17 cellular contexts compared by ENCODE assay signal in genomic region chr6:21807299-21807698, GRCh38.
A peak's percentile ranks its signal among the peaks of the same experiment; 100 is the strongest.
DNase-seq lines count a peak whose midpoint lies in the region; ATAC-seq and TF ChIP-seq lines count a peak whose summit lies in the region.
"Had no signal": no experiment of that assay in that cellular context is flagged by ENCODE, and none has a peak within 500 bp of the region (broad histone marks: within the 10 kb centered on the region; RNA-seq: fewer than 3 reads in every experiment).

No MANE protein-coding gene starts in this region.

- H3K4me2 ChIP-seq in GM23248 (ENCODE audit: unreplicated experiment) (no peak overlapping the region), IMR-90 (ENCODE audit: low read depth, low read length) (no peak overlapping the region)
- H3K4me2 ChIP-seq: BLaER1, KMS-11 had no signal

- H3K18ac ChIP-seq in IMR-90 (ENCODE audit: low read depth, low read length), result no peak overlapping the region

- no peaks in the 10 kb centered on the region for H3K79me1 ChIP-seq in IMR-90 (ENCODE audit: low read depth in 1 of 2, low read length in 2 of 2)

- POLR2A ChIA-PET in IMR-90 (lab: Charles Lee; ENCODE audit: unreplicated experiment), result interaction anchor here (0.6 kb wide), 1 partner anchor 507 kb away, joined by 5 read pairs; no protein-coding TSS in a partner anchor
- POLR2A ChIA-PET in activated CD4-positive, alpha-beta memory T cell treated with anti-CD3 and anti-CD28 coated beads, Interleukin-2, amount 10 ng/mL, durations not matched to agents 7 days and 5 days (lab: Charles Lee), result no interaction called here

- no peak for TF ChIP-seq POLR2A in IMR-90 (IDR thresholded peaks at IDR 0.05; ENCODE audit: low read depth, low read length)

- H3K4me3 ChIP-seq in GM23248, result no peak overlapping the region
- no peak overlapping the region for H3K4me3 ChIP-seq in IMR-90 (ENCODE audit: insufficient read depth, low read depth, low read length)
- no peak overlapping the region for H3K4me3 ChIP-seq in endodermal cell (ENCODE audit: low read length)
- H3K4me3 ChIP-seq in subcutaneous abdominal adipose tissue (ENCODE audit: low read depth in 1 of 5, low read length in 5 of 5), result no peak overlapping the region
- H3K4me3 ChIP-seq: BLaER1 had no signal

- H2BK5ac ChIP-seq in IMR-90 (ENCODE audit: low read depth, low read length, poor library complexity, severe bottlenecking), result no peak overlapping the region

- no peak overlapping the region for H2AK9ac ChIP-seq in IMR-90 (replicated peaks; ENCODE audit: low read depth, low read length, poor library complexity)

- H4K20me1 ChIP-seq in GM23248 (ENCODE audit: insufficient read depth) (no peaks in the 10 kb centered on the region), IMR-90 (ENCODE audit: insufficient read depth, low read length) (no peaks in the 10 kb centered on the region)
- H4K20me1 ChIP-seq: BLaER1 had no signal

- peaks cover 12% of the 10 kb centered on the region for H3F3A ChIP-seq in GM23248 (ENCODE audit: insufficient read depth)

- H3K27me3 ChIP-seq in GM23248 (replicated peaks; ENCODE audit: insufficient read depth) (no peaks in the 10 kb centered on the region), IMR-90 (ENCODE audit: control insufficient read depth, insufficient read depth, low read length) (no peaks in the 10 kb centered on the region), endodermal cell (ENCODE audit: control insufficient read depth, insufficient read depth, low read length, poor library complexity, severe bottlenecking) (no peaks in the 10 kb centered on the region), subcutaneous abdominal adipose tissue (ENCODE audit: control insufficient read depth in 5 of 5, insufficient read depth in 4 of 5, low read length in 5 of 5) (no peaks in the 10 kb centered on the region)
- H3K27me3 ChIP-seq: BLaER1 had no signal

- no peaks in the 10 kb centered on the region for H3K79me2 ChIP-seq in GM23248 (ENCODE audit: insufficient read depth)

- H3K4me1 ChIP-seq in GM23248 (ENCODE audit: insufficient read depth) (peaks cover 16% of the 10 kb centered on the region), IMR-90 (ENCODE audit: control insufficient read depth, insufficient read depth, low read length) (peaks cover 18% of the 10 kb centered on the region), endodermal cell (ENCODE audit: control insufficient read depth, insufficient read depth, low read length) (peaks cover 4% of the 10 kb centered on the region), subcutaneous abdominal adipose tissue (ENCODE audit: control insufficient read depth in 5 of 5, insufficient read depth in 5 of 5, low read length in 5 of 5) (peaks cover 4 to 30% (median 27%) of the 10 kb centered on the region in 5 donors)

- H3K23ac ChIP-seq in IMR-90 (ENCODE audit: low read depth, low read length), result no peak overlapping the region

- intact Hi-C loops in IMR-90 (cut with micrococcal nuclease), result loop anchor here (5.0 kb wide), 1 partner anchor 210 kb away; no protein-coding TSS in a partner anchor

- peaks cover 6% of the 10 kb centered on the region for H3K9me1 ChIP-seq in IMR-90 (ENCODE audit: insufficient read depth, low read length)

- H3K27ac Mint-ChIP-seq in endodermal cell, result peak overlapping the region; percentile 63
- no peak overlapping the region for H3K27ac Mint-ChIP-seq in activated CD4-positive, alpha-beta memory T cell treated with anti-CD3 and anti-CD28 coated beads, Interleukin-2, amount 10 ng/mL, durations not matched to agents 7 days and 5 days

- H3K9me3 Mint-ChIP-seq in endodermal cell, result no peaks in the 10 kb centered on the region
- H3K9me3 Mint-ChIP-seq in activated CD4-positive, alpha-beta memory T cell treated with anti-CD3 and anti-CD28 coated beads, Interleukin-2, amount 10 ng/mL, durations not matched to agents 7 days and 5 days, result no peaks in the 10 kb centered on the region

- H2AK5ac ChIP-seq in IMR-90 (ENCODE audit: low read depth, low read length), result 0 out of 2 replicates have a peak overlapping the region, but pooled peaks have one; percentile 2

- H2BK20ac ChIP-seq in IMR-90 (ENCODE audit: low read depth, low read length), result no peak overlapping the region; the same call in 1 of the 2 replicates

- H3K14ac ChIP-seq in IMR-90 (replicated peaks; ENCODE audit: low read depth, low read length), result no peak overlapping the region; the same call in 1 of the 2 replicates

- H3K4ac ChIP-seq in IMR-90 (ENCODE audit: low read depth, low read length), result no peak overlapping the region

- in situ Hi-C loops in GM23248 (cut with MboI), result no loop called here
- in situ Hi-C loops in IMR-90 (cut with MboI; ENCODE audit: low sequenced_read_pairs), result no loop called here

- H3K36me3 Mint-ChIP-seq in endodermal cell (ENCODE audit: low read depth), result peaks cover 38% of the 10 kb centered on the region
- H3K36me3 Mint-ChIP-seq in activated CD4-positive, alpha-beta memory T cell treated with anti-CD3 and anti-CD28 coated beads, Interleukin-2, amount 10 ng/mL, durations not matched to agents 7 days and 5 days (ENCODE audit: low read depth), result no peaks in the 10 kb centered on the region

- H3K9me2 ChIP-seq in GM23248 (ENCODE audit: insufficient read depth), result no peaks in the 10 kb centered on the region

- CTCF ChIA-PET in IMR-90 (lab: Yijun Ruan, JAX), result interaction anchor here (0.6 kb wide), 1 partner anchor 991 kb away, joined by 4 read pairs; no protein-coding TSS in a partner anchor
- CTCF ChIA-PET in activated CD4-positive, alpha-beta memory T cell treated with anti-CD3 and anti-CD28 coated beads, Interleukin-2, amount 10 ng/mL, durations not matched to agents 7 days and 5 days (lab: Charles Lee), result no interaction called here

- H3K56ac ChIP-seq in IMR-90 (ENCODE audit: extremely low read depth, insufficient read depth, low read length), result no peak overlapping the region

- H3K27ac ChIP-seq in GM23248, result no peak overlapping the region
- H3K27ac ChIP-seq in IMR-90 (ENCODE audit: insufficient read depth, low read length), result no peak overlapping the region
- H3K27ac ChIP-seq in endodermal cell (ENCODE audit: low read depth, low read length), result no peak overlapping the region
- peak overlapping the region; percentile 80 for H3K27ac ChIP-seq in subcutaneous abdominal adipose tissue (ENCODE audit: low read depth, low read length)
- H3K27ac ChIP-seq: BLaER1, KMS-11 had no signal

- no peak overlapping the region for H2BK15ac ChIP-seq in IMR-90 (ENCODE audit: low read depth, low read length)

- H3K27me3 Mint-ChIP-seq in endodermal cell (ENCODE audit: insufficient read depth), result no peaks in the 10 kb centered on the region
- no peaks in the 10 kb centered on the region for H3K27me3 Mint-ChIP-seq in activated CD4-positive, alpha-beta memory T cell treated with anti-CD3 and anti-CD28 coated beads, Interleukin-2, amount 10 ng/mL, durations not matched to agents 7 days and 5 days

- no TSS peak for BruUV-seq in IMR-90 (replicated peaks; lab: Mats Ljungman, UMichigan)

- H3K4me1 Mint-ChIP-seq in endodermal cell, result peaks cover 15% of the 10 kb centered on the region
- H3K4me1 Mint-ChIP-seq in activated CD4-positive, alpha-beta memory T cell treated with anti-CD3 and anti-CD28 coated beads, Interleukin-2, amount 10 ng/mL, durations not matched to agents 7 days and 5 days, result no peaks in the 10 kb centered on the region

- H4K5ac ChIP-seq in IMR-90 (ENCODE audit: low read depth, low read length), result no peak overlapping the region

- ATAC-seq in IMR-90 (ENCODE audit: low read depth) (no peak), GM21576 (IDR thresholded peaks at IDR 0.05; ENCODE audit: unreplicated experiment) (no peak)

- H3K9ac ChIP-seq in GM23248 (no peak overlapping the region), IMR-90 (ENCODE audit: low read depth, low read length) (no peak overlapping the region), endodermal cell (ENCODE audit: extremely low read depth, low read length, poor library complexity, severe bottlenecking) (no peak overlapping the region), subcutaneous abdominal adipose tissue (ENCODE audit: low read length in 5 of 5) (no peak overlapping the region)
- H3K9ac ChIP-seq: BLaER1, KMS-11 had no signal

- H3K4me3 Mint-ChIP-seq in endodermal cell, result no peak overlapping the region
- H3K4me3 Mint-ChIP-seq in activated CD4-positive, alpha-beta memory T cell treated with anti-CD3 and anti-CD28 coated beads, Interleukin-2, amount 10 ng/mL, durations not matched to agents 7 days and 5 days, result no peak overlapping the region

- DNase-seq in GM23248 (no peak), IMR-90 (no peak), endodermal cell (no peak), NCI-H748 (lab: John Stamatoyannopoulos, UW; ENCODE audit: unreplicated experiment) (no peak)
- no peak for DNase-seq in activated CD4-positive, alpha-beta memory T cell treated with anti-CD3 and anti-CD28 coated beads, Interleukin-2, amount 10 ng/mL, durations not matched to agents 7 days and 5 days
- DNase-seq: MM.1S, NCI-H1105 treated with DMSO at 0.1 percent for 48 hours, NCI-H187, NCI-H2171, NCI-H446 treated with DMSO at 0.1 percent for 48 hours, NCI-H774, SIG-M5, SW 1271 had no signal

- H3K9me3 ChIP-seq in GM23248 (ENCODE audit: low read depth) (no peaks in the 10 kb centered on the region), IMR-90 (ENCODE audit: control insufficient read depth, insufficient read depth, low read length) (no peaks in the 10 kb centered on the region), endodermal cell (ENCODE audit: control insufficient read depth, low read length) (no peaks in the 10 kb centered on the region), subcutaneous abdominal adipose tissue (ENCODE audit: control insufficient read depth in 5 of 5, low read length in 5 of 5) (no peaks in the 10 kb centered on the region)
- H3K9me3 ChIP-seq: BLaER1 had no signal

- H2AFZ ChIP-seq in GM23248, result peak overlapping the region; percentile 77; the same call in 1 of the 2 replicates
- H2AFZ ChIP-seq in IMR-90 (replicated peaks; ENCODE audit: low read length, poor library complexity), result no peak overlapping the region

- no peaks in the 10 kb centered on the region for H3K36me3 ChIP-seq in GM23248 (ENCODE audit: low read depth)
- H3K36me3 ChIP-seq in IMR-90 (ENCODE audit: control insufficient read depth, insufficient read depth, low read length), result no peaks in the 10 kb centered on the region
- H3K36me3 ChIP-seq in endodermal cell (ENCODE audit: control insufficient read depth, insufficient read depth, low read length), result peaks cover 83% of the 10 kb centered on the region
- H3K36me3 ChIP-seq in subcutaneous abdominal adipose tissue (ENCODE audit: control insufficient read depth in 5 of 5, insufficient read depth in 5 of 5, low read length in 5 of 5), result no peaks in the 10 kb centered on the region
- H3K36me3 ChIP-seq: BLaER1 had no signal

- TF ChIP-seq RAD21 in IMR-90 (IDR thresholded peaks at IDR 0.05; ENCODE audit: low read length), result no peak

- TF ChIP-seq CTCF in IMR-90 (conservative IDR thresholded peaks at IDR 0.05; ENCODE audit: low read depth, low read length) (no peak), endodermal cell (conservative IDR thresholded peaks at IDR 0.05) (no peak)

- H2BK120ac ChIP-seq in IMR-90 (ENCODE audit: low read depth, low read length), result 0 out of 2 replicates have a peak overlapping the region, but pooled peaks have one; percentile 73

- no peak overlapping the region for H4K91ac ChIP-seq in IMR-90 (ENCODE audit: insufficient read depth, low read depth, low read length)

- peak overlapping the region; percentile 72 to 86; a peak in 1 of 4 replicates for H4K8ac ChIP-seq in IMR-90 (ENCODE audit: low read depth in 2 of 2, low read length in 2 of 2)

- dilution Hi-C loops in IMR-90 (cut with HindIII; ENCODE audit: low sequenced_read_pairs, unreplicated experiment), result no loop called here

- 13 to 18% methylated on average over 1 of the region's 1 CpG for WGBS in GM23248 (ENCODE audit: low coverage in 1 of 2, low lambda C conversion rate in 2 of 2, missing lambda C conversion rate in 2 of 2), 2 experiments
- no CpG with 5 or more reads among the region's 1 CpG for WGBS in IMR-90 (ENCODE audit: extremely low coverage in 2 of 2, insufficient read length in 1 of 2), 2 experiments
- WGBS in endodermal cell (ENCODE audit: insufficient coverage in 1 of 2, insufficient read length in 1 of 2), 2 experiments, result 88 to 100% methylated on average over 1 of the region's 1 CpG
